Comparison of ENCODE assay signal across 1 cellular context in the genomic region with DNA sequence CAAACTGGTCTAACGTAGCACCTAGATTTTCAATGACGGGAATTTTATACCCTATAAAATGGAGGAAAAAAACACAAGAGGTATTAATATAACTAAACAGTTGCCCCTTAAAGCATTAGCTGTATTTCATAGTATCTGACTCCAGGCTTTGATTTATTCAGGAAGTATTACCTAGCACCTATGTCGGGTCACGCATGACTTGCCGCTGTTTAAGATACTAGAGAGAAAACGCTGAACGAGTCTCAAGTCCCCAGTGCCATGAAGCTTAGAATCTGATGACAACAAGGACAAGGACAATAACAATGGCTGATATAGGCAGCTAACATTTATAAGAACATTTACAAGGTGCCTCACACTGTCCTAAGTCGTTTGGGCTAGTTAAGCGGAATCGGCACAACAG.
TF ChIP-seq lines count a peak whose summit lies in the region.

No MANE protein-coding gene starts in this region.

TF ChIP-seq in GM23338, 12 proteins besides CTCF, POLR2A, EP300 and RAD21 (continued from another document):
- TF ChIP-seq, protein P1, sequence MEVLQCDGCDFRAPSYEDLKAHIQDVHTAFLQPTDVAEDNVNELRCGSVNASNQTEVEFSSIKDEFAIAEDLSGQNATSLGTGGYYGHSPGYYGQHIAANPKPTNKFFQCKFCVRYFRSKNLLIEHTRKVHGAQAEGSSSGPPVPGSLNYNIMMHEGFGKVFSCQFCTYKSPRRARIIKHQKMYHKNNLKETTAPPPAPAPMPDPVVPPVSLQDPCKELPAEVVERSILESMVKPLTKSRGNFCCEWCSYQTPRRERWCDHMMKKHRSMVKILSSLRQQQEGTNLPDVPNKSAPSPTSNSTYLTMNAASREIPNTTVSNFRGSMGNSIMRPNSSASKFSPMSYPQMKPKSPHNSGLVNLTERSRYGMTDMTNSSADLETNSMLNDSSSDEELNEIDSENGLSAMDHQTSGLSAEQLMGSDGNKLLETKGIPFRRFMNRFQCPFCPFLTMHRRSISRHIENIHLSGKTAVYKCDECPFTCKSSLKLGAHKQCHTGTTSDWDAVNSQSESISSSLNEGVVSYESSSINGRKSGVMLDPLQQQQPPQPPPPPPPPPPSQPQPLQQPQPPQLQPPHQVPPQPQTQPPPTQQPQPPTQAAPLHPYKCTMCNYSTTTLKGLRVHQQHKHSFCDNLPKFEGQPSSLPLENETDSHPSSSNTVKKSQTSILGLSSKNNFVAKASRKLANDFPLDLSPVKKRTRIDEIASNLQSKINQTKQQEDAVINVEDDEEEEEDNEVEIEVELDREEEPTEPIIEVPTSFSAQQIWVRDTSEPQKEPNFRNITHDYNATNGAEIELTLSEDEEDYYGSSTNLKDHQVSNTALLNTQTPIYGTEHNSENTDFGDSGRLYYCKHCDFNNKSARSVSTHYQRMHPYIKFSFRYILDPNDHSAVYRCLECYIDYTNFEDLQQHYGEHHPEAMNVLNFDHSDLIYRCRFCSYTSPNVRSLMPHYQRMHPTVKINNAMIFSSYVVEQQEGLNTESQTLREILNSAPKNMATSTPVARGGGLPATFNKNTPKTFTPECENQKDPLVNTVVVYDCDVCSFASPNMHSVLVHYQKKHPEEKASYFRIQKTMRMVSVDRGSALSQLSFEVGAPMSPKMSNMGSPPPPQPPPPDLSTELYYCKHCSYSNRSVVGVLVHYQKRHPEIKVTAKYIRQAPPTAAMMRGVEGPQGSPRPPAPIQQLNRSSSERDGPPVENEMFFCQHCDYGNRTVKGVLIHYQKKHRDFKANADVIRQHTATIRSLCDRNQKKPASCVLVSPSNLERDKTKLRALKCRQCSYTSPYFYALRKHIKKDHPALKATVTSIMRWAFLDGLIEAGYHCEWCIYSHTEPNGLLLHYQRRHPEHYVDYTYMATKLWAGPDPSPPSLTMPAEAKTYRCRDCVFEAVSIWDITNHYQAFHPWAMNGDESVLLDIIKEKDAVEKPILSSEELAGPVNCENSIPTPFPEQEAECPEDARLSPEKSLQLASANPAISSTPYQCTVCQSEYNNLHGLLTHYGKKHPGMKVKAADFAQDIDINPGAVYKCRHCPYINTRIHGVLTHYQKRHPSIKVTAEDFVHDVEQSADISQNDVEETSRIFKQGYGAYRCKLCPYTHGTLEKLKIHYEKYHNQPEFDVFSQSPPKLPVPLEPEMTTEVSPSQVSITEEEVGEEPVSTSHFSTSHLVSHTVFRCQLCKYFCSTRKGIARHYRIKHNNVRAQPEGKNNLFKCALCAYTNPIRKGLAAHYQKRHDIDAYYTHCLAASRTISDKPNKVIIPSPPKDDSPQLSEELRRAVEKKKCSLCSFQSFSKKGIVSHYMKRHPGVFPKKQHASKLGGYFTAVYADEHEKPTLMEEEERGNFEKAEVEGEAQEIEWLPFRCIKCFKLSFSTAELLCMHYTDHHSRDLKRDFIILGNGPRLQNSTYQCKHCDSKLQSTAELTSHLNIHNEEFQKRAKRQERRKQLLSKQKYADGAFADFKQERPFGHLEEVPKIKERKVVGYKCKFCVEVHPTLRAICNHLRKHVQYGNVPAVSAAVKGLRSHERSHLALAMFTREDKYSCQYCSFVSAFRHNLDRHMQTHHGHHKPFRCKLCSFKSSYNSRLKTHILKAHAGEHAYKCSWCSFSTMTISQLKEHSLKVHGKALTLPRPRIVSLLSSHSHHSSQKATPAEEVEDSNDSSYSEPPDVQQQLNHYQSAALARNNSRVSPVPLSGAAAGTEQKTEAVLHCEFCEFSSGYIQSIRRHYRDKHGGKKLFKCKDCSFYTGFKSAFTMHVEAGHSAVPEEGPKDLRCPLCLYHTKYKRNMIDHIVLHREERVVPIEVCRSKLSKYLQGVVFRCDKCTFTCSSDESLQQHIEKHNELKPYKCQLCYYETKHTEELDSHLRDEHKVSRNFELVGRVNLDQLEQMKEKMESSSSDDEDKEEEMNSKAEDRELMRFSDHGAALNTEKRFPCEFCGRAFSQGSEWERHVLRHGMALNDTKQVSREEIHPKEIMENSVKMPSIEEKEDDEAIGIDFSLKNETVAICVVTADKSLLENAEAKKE (CRISPR knock-in tag; IDR thresholded peaks at IDR 0.05): no peak
- no peak for TF ChIP-seq EZH2phosphoT487 (IDR thresholded peaks at IDR 0.05; ENCODE audit: unreplicated experiment)
- no peak for TF ChIP-seq NANOG (IDR thresholded peaks at IDR 0.05; ENCODE audit: borderline replicate concordance)
- TF ChIP-seq ZNF114 (CRISPR knock-in tag; IDR thresholded peaks at IDR 0.05): no peak
- TF ChIP-seq, protein P2, sequence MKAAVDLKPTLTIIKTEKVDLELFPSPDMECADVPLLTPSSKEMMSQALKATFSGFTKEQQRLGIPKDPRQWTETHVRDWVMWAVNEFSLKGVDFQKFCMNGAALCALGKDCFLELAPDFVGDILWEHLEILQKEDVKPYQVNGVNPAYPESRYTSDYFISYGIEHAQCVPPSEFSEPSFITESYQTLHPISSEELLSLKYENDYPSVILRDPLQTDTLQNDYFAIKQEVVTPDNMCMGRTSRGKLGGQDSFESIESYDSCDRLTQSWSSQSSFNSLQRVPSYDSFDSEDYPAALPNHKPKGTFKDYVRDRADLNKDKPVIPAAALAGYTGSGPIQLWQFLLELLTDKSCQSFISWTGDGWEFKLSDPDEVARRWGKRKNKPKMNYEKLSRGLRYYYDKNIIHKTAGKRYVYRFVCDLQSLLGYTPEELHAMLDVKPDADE (IDR thresholded peaks at IDR 0.05): no peak
